ENCODE assay signal across 7 cellular contexts in genomic region chr13:32443111-32443510, GRCh38. TPM values are rescaled to one million over a fixed set of nuclear protein-coding genes. Genes with fewer than 3 reads are reported as not detected.
A peak's percentile ranks its signal among the peaks of the same experiment; 100 is the strongest.
DNase-seq lines count a peak whose midpoint lies in the region; ATAC-seq, FAIRE-seq and TF ChIP-seq lines count a peak whose summit lies in the region.

No MANE protein-coding gene starts in this region.

- H3K36me3 ChIP-seq in DND-41 (ENCODE audit: insufficient read depth, low read length), result no peaks in the 10 kb centered on the region
- peaks cover 3% of the 10 kb centered on the region in 2 donors for H3K36me3 ChIP-seq in kidney (ENCODE audit: control insufficient read depth in 1 of 2, insufficient read depth in 2 of 2, low read length in 2 of 2)

- H3K27ac Mint-ChIP-seq in activated CD4-positive, alpha-beta T cell treated with anti-CD3 and anti-CD28 coated beads, Interleukin-2, amount 10 ng/mL, durations not matched to agents 7 days and 5 days, result no peak overlapping the region

- no peak overlapping the region for H3K4me3 Mint-ChIP-seq in activated CD4-positive, alpha-beta T cell treated with anti-CD3 and anti-CD28 coated beads, Interleukin-2, amount 10 ng/mL, durations not matched to agents 7 days and 5 days

- H3K4me3 ChIP-seq in DND-41 (ENCODE audit: low read depth in 1 of 2, low read length in 2 of 2) (no peak overlapping the region), kidney (ENCODE audit: low read length in 2 of 2) (no peak overlapping the region)

- H3K4me1 ChIP-seq in DND-41 (ENCODE audit: insufficient read depth, low read length), result no peaks in the 10 kb centered on the region
- H3K4me1 ChIP-seq in kidney (ENCODE audit: control insufficient read depth in 1 of 2, insufficient read depth in 1 of 2, low read depth in 1 of 2, low read length in 2 of 2), result no peaks in the 10 kb centered on the region

- H2AFZ ChIP-seq in DND-41 (ENCODE audit: low read depth, low read length), result no peak overlapping the region

- POLR2A ChIA-PET in activated CD4-positive, alpha-beta T cell treated with anti-CD3 and anti-CD28 coated beads, Interleukin-2, amount 10 ng/mL, durations not matched to agents 7 days and 5 days (lab: Charles Lee), result no interaction called here

- no peaks in the 10 kb centered on the region for H4K20me1 ChIP-seq in DND-41 (ENCODE audit: insufficient read depth, low read length)

- H3K9me3 ChIP-seq in DND-41 (ENCODE audit: insufficient read depth, low read length, severe bottlenecking), result no peaks in the 10 kb centered on the region
- H3K9me3 ChIP-seq in kidney (ENCODE audit: control insufficient read depth in 1 of 2, low read length in 2 of 2), result no peaks in the 10 kb centered on the region

- intact Hi-C loops in kidney (cut with DNase I), result no loop called here

- FAIRE-seq in GM19239 (lab: Jason Lieb, UNC) (no peak), kidney (lab: Jason Lieb, UNC) (no peak)

- no peak overlapping the region for H3K4me2 ChIP-seq in DND-41 (ENCODE audit: insufficient read depth, low read length)

- no peaks in the 10 kb centered on the region for H3K27me3 ChIP-seq in DND-41 (ENCODE audit: insufficient read depth, low read length, poor library complexity)

- H3K4me1 Mint-ChIP-seq in activated CD4-positive, alpha-beta T cell treated with anti-CD3 and anti-CD28 coated beads, Interleukin-2, amount 10 ng/mL, durations not matched to agents 7 days and 5 days, result peaks cover 7% of the 10 kb centered on the region

- H3K27ac ChIP-seq in DND-41 (ENCODE audit: low read length), result no peak overlapping the region
- H3K27ac ChIP-seq in kidney (ENCODE audit: low read depth in 2 of 2, low read length in 2 of 2), result no peak overlapping the region

- TF ChIP-seq CTCF in DND-41 (IDR thresholded peaks at IDR 0.05; ENCODE audit: borderline replicate concordance, extremely low read depth, low read length, poor library complexity, severe bottlenecking), result peak; percentile 68
- TF ChIP-seq CTCF in kidney (IDR thresholded peaks at IDR 0.05; ENCODE audit: borderline replicate concordance, extremely low read depth, insufficient read depth), result peak; percentile 10

- ATAC-seq in DND-41 (ENCODE audit: insufficient read depth, low read depth), result peak; percentile 74; the same call in 2 of the 3 replicates
- ATAC-seq in GM18870 (IDR thresholded peaks at IDR 0.05; ENCODE audit: unreplicated experiment), result no peak

- H3K79me2 ChIP-seq in DND-41 (ENCODE audit: insufficient read depth, low read length), result no peaks in the 10 kb centered on the region

- H3K9me3 Mint-ChIP-seq in activated CD4-positive, alpha-beta T cell treated with anti-CD3 and anti-CD28 coated beads, Interleukin-2, amount 10 ng/mL, durations not matched to agents 7 days and 5 days, result no peaks in the 10 kb centered on the region

- CTCF ChIA-PET in activated CD4-positive, alpha-beta T cell treated with anti-CD3 and anti-CD28 coated beads, Interleukin-2, amount 10 ng/mL, durations not matched to agents 7 days and 5 days (lab: Charles Lee), result interaction anchor here (1.0 to 1.3 kb wide), 2 partner anchors 9 to 10 kb away, joined by 3 read pairs; no protein-coding TSS in a partner anchor

- H3K27me3 Mint-ChIP-seq in activated CD4-positive, alpha-beta T cell treated with anti-CD3 and anti-CD28 coated beads, Interleukin-2, amount 10 ng/mL, durations not matched to agents 7 days and 5 days, result no peaks in the 10 kb centered on the region

- peak; percentile 37 for DNase-seq in DND-41
- peak; percentile 46 for DNase-seq in GM19239 (ENCODE audit: insufficient read length, low spot score)
- DNase-seq in HuH-7 (ENCODE audit: low spot score), result peak; percentile 40
- DNase-seq in activated CD4-positive, alpha-beta T cell treated with anti-CD3 and anti-CD28 coated beads, Interleukin-2, amount 10 ng/mL, durations not matched to agents 7 days and 5 days, result peak; percentile 55
- DNase-seq in kidney, result no peak
- no peak for DNase-seq in NK-92 treated with Interleukin-12 subunit alpha and Interleukin-12 subunit beta, amount 100 ng/mL, for 24 hours (lab: John Stamatoyannopoulos, UW)

- H3K9ac ChIP-seq in DND-41 (ENCODE audit: low read depth, low read length), result no peak overlapping the region
- H3K9ac ChIP-seq in kidney (ENCODE audit: low read length in 2 of 2), result no peak overlapping the region

- no peaks in the 10 kb centered on the region for H3K36me3 Mint-ChIP-seq in activated CD4-positive, alpha-beta T cell treated with anti-CD3 and anti-CD28 coated beads, Interleukin-2, amount 10 ng/mL, durations not matched to agents 7 days and 5 days (ENCODE audit: low read depth)

RNA-seq across cellular contexts. Expression of gene N4BP2L1, which starts 15.2 kb away (rescaled TPM):
- total RNA-seq in activated CD4-positive, alpha-beta T cell treated with anti-CD3 and anti-CD28 coated beads, Interleukin-2, amount 10 ng/mL, durations not matched to agents 7 days and 5 days, result 10 to 100 TPM; 30.4 to 32.0 TPM
- total RNA-seq in kidney, result 14.5 TPM
- polyA plus RNA-seq in kidney (ENCODE audit: insufficient read depth, low read depth, low replicate concordance), result 10.1 TPM

Comparison
In these comparisons a context has a peak if more than half of its experiments do, and no peak if none do; other contexts are left out.
1. DNase-seq: peak in DND-41 (single experiment), GM19239 (single experiment), HuH-7 (single experiment) and activated CD4-positive, alpha-beta T cell treated with anti-CD3 and anti-CD28 coated beads, Interleukin-2, amount 10 ng/mL, durations not matched to agents 7 days and 5 days (single experiment); none in kidney (single experiment) and NK-92 treated with Interleukin-12 subunit alpha and Interleukin-12 subunit beta, amount 100 ng/mL, for 24 hours (single experiment).